Comparison of ENCODE assay signal across 17 cellular contexts in the genomic region with DNA sequence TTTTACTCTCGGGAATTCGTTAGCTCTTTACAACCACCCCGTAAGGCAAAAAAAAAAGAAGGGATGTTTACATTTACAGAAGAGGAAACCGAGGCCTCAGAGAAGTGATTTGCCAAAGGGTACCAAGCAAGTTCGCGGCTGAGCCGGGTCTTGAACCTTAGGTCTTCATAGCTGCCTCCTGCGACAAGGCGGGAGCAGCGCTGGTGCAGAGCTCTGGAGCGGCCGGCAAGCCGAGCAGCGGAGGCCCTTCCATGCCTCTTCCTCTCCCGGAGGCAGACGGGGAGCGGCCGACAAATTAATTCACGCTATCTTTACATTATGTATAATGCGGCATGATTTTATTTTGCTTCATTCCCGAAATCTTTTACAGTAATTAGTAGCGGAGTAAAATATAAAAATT.
A peak's percentile ranks its signal among the peaks of the same experiment; 100 is the strongest.
DNase-seq lines count a peak whose midpoint lies in the region; ATAC-seq and TF ChIP-seq lines count a peak whose summit lies in the region.
"Had no signal": no experiment of that assay in that cellular context is flagged by ENCODE, and none has a peak within 500 bp of the region (broad histone marks: within the 10 kb centered on the region; RNA-seq: fewer than 3 reads in every experiment).

No MANE protein-coding gene starts in this region.

- H3K9ac ChIP-seq in endodermal cell (ENCODE audit: extremely low read depth, low read length, poor library complexity, severe bottlenecking): no peak overlapping the region
- no peak overlapping the region for H3K9ac ChIP-seq in H9 (ENCODE audit: extremely low read depth, insufficient read length, low read length)
- H3K9ac ChIP-seq: parathyroid adenoma had no signal

- H3K4ac ChIP-seq in H9 (ENCODE audit: low read depth, low read length): no peak overlapping the region

- H3T11ph ChIP-seq in H9 (ENCODE audit: low read length): no peak overlapping the region

- no peak overlapping the region for H3K4me2 ChIP-seq in H9 (ENCODE audit: insufficient read depth, insufficient read length, low read length)

- no peaks in the 10 kb centered on the region for H4K20me1 ChIP-seq in H9 (ENCODE audit: control insufficient read depth, insufficient read depth, insufficient read length)

- 86 to 93% (median 92%) methylated on average over 22 of the region's 22 CpGs for WGBS in heart left ventricle, 4 donors
- WGBS in endodermal cell (ENCODE audit: insufficient coverage in 1 of 2, insufficient read length in 1 of 2), 2 experiments: 90 to 92% methylated on average over 7 to 20 of the region's 22 CpGs
- WGBS in H9 (ENCODE audit: extremely low coverage, insufficient read length, low lambda C conversion rate): no CpG with 5 or more reads among the region's 22 CpGs

- no peak overlapping the region for H3K18ac ChIP-seq in H9 (ENCODE audit: insufficient read length, low read depth, low read length)

- no peak overlapping the region for H4K8ac ChIP-seq in H9 (replicated peaks; ENCODE audit: insufficient read length, low read depth, low read length)

- H2BK20ac ChIP-seq in H9 (ENCODE audit: low read depth, low read length, poor library complexity, severe bottlenecking): no peak overlapping the region

- H3K4me1 Mint-ChIP-seq in endodermal cell: peaks cover 23% of the 10 kb centered on the region
- peaks cover 14% of the 10 kb centered on the region for H3K4me1 Mint-ChIP-seq in mesothelial cell of epicardium
- peaks cover 9 to 20% of the 10 kb centered on the region in 2 experiments for H3K4me1 Mint-ChIP-seq in H9

- no peak for ATAC-seq in heart left ventricle
- ATAC-seq: effector memory CD8-positive, alpha-beta T cell had no signal

- TF ChIP-seq CTCF in heart left ventricle (IDR thresholded peaks at IDR 0.05) (no peak), endodermal cell (conservative IDR thresholded peaks at IDR 0.05) (no peak), mesothelial cell of epicardium (IDR thresholded peaks at IDR 0.05; ENCODE audit: unreplicated experiment) (no peak), vagina (IDR thresholded peaks at IDR 0.05) (no peak), H9 (conservative IDR thresholded peaks at IDR 0.05) (no peak)

- no peak overlapping the region for H2BK5ac ChIP-seq in H9 (ENCODE audit: insufficient read length, low read length)

- no peak overlapping the region for H2BK12ac ChIP-seq in H9 (ENCODE audit: insufficient read length, low read depth, low read length)

- H3K27me3 ChIP-seq in heart left ventricle (peaks cover 0 to 16% (median 0%) of the 10 kb centered on the region in 9 donors), endodermal cell (ENCODE audit: control insufficient read depth, insufficient read depth, low read length, poor library complexity, severe bottlenecking) (no peaks in the 10 kb centered on the region), vagina (no peaks in the 10 kb centered on the region), H9 (ENCODE audit: insufficient read depth, low read length) (no peaks in the 10 kb centered on the region)

- H3K4me3 Mint-ChIP-seq in endodermal cell (peak overlapping the region; percentile 37), mesothelial cell of epicardium (peak overlapping the region; percentile 22), H9 (peak overlapping the region in 1 of 2 experiments; percentile 42; a peak in 1 of 5 replicates)
- H3K4me3 Mint-ChIP-seq: activated naive CD4-positive, alpha-beta T cell treated with anti-CD3 and anti-CD28 coated beads, Interleukin-2, amount 10 ng/mL, durations not matched to agents 7 days and 5 days; effector memory CD8-positive, alpha-beta T cell had no signal

- H3K36me3 ChIP-seq in heart left ventricle (no peaks in the 10 kb centered on the region), endodermal cell (ENCODE audit: control insufficient read depth, insufficient read depth, low read length) (no peaks in the 10 kb centered on the region), vagina (no peaks in the 10 kb centered on the region)

- H3K9me3 Mint-ChIP-seq in endodermal cell: no peaks in the 10 kb centered on the region
- H3K9me3 Mint-ChIP-seq in mesothelial cell of epicardium: no peaks in the 10 kb centered on the region
- no peaks in the 10 kb centered on the region; a peak in 1 of 5 replicates for H3K9me3 Mint-ChIP-seq in H9
- H3K9me3 Mint-ChIP-seq: activated naive CD4-positive, alpha-beta T cell treated with anti-CD3 and anti-CD28 coated beads, Interleukin-2, amount 10 ng/mL, durations not matched to agents 7 days and 5 days; T-cell had no signal

- H3K79me2 ChIP-seq in H9 (ENCODE audit: insufficient read depth, low read length): no peaks in the 10 kb centered on the region
- H3K79me2 ChIP-seq: parathyroid adenoma had no signal

- no peak for TF ChIP-seq POLR2A in heart left ventricle (IDR thresholded peaks at IDR 0.05)
- no peak for TF ChIP-seq POLR2A in vagina (IDR thresholded peaks at IDR 0.05)

- H3K14ac ChIP-seq in H9 (ENCODE audit: insufficient read depth, low read length): no peak overlapping the region

- no peak overlapping the region for H2AFZ ChIP-seq in H9 (ENCODE audit: low read length)

- H3K23ac ChIP-seq in H9 (ENCODE audit: insufficient read length, low read depth, low read length): no peak overlapping the region

- peak overlapping the region in 9 of 12 donors; percentile 45 to 84 (median 76) for H3K27ac ChIP-seq in heart left ventricle
- H3K27ac ChIP-seq in endodermal cell (ENCODE audit: low read depth, low read length): no peak overlapping the region
- H3K27ac ChIP-seq in vagina: peak overlapping the region; percentile 56
- H3K27ac ChIP-seq in H9 (ENCODE audit: insufficient read length, low read depth, low read length): no peak overlapping the region
- H3K27ac ChIP-seq: parathyroid adenoma had no signal

- DNase-seq in heart left ventricle (no peak), cardiac septum (ENCODE audit: low spot score) (no peak), endodermal cell (no peak), mesothelial cell of epicardium (ENCODE audit: low spot score in 2 of 2, unreplicated experiment in 2 of 2) (no peak), vagina (ENCODE audit: extremely low spot score in 2 of 2) (no peak), SIG-M5 treated with dmso at 0.1 percent for 504 hours (lab: John Stamatoyannopoulos, UW; ENCODE audit: unreplicated experiment) (no peak), H9 (no peak), NCI-H524 treated with DMSO at 0.1 percent for 48 hours (lab: John Stamatoyannopoulos, UW) (no peak)
- DNase-seq: activated naive CD4-positive, alpha-beta T cell treated with anti-CD3 and anti-CD28 coated beads, Interleukin-2, amount 10 ng/mL, durations not matched to agents 7 days and 5 days; effector memory CD8-positive, alpha-beta T cell; foreskin fibroblast; NCI-H1694; NCI-H69; stimulated activated CD4-positive, alpha-beta T cell treated with anti-CD3 and anti-CD28 coated beads, Interleukin-12 subunit alpha, Interleukin-12 subunit beta, amount 100 ng/mL, for 4 hours; T-cell had no signal

- H2AK5ac ChIP-seq in H9 (ENCODE audit: insufficient read length, low read length): no peak overlapping the region

- H2BK15ac ChIP-seq in H9 (ENCODE audit: low read depth, low read length): no peak overlapping the region

- H3K23me2 ChIP-seq in H9 (ENCODE audit: insufficient read length, low read depth, low read length, poor library complexity, severe bottlenecking): no peaks in the 10 kb centered on the region

- no peak overlapping the region for H4K91ac ChIP-seq in H9 (ENCODE audit: insufficient read length, low read depth, low read length)

- no peaks in the 10 kb centered on the region for H3K36me3 Mint-ChIP-seq in endodermal cell (ENCODE audit: low read depth)
- H3K36me3 Mint-ChIP-seq in mesothelial cell of epicardium: no peaks in the 10 kb centered on the region
- no peaks in the 10 kb centered on the region for H3K36me3 Mint-ChIP-seq in H9 (ENCODE audit: insufficient read depth in 1 of 3, low read depth in 3 of 3)
- H3K36me3 Mint-ChIP-seq: activated naive CD4-positive, alpha-beta T cell treated with anti-CD3 and anti-CD28 coated beads, Interleukin-2, amount 10 ng/mL, durations not matched to agents 7 days and 5 days; T-cell had no signal

- H3K9me3 ChIP-seq in heart left ventricle (no peaks in the 10 kb centered on the region), endodermal cell (ENCODE audit: control insufficient read depth, low read length) (no peaks in the 10 kb centered on the region), vagina (no peaks in the 10 kb centered on the region), H9 (ENCODE audit: control insufficient read depth, low read depth, low read length) (no peaks in the 10 kb centered on the region)
- H3K9me3 ChIP-seq: mucosa of descending colon had no signal

- H3K27me3 Mint-ChIP-seq in endodermal cell (ENCODE audit: insufficient read depth): no peaks in the 10 kb centered on the region
- no peaks in the 10 kb centered on the region for H3K27me3 Mint-ChIP-seq in mesothelial cell of epicardium (ENCODE audit: low read depth)
- H3K27me3 Mint-ChIP-seq in H9 (ENCODE audit: low read depth): peaks cover 2% of the 10 kb centered on the region; the same call in 1 of the 2 replicates

- H3K4me3 ChIP-seq in heart left ventricle (peak overlapping the region in 1 of 12 donors; percentile 34), endodermal cell (ENCODE audit: low read length) (no peak overlapping the region), vagina (peak overlapping the region in 1 of 2 donors; percentile 48)
- H3K4me3 ChIP-seq: mucosa of descending colon had no signal

- no peak overlapping the region for H2BK120ac ChIP-seq in H9 (ENCODE audit: low read depth, low read length, poor library complexity, severe bottlenecking)

- H3K56ac ChIP-seq in H9 (ENCODE audit: insufficient read length, low read depth, low read length): no peak overlapping the region

- peaks cover 0 to 28% (median 17%) of the 10 kb centered on the region in 12 donors for H3K4me1 ChIP-seq in heart left ventricle
- H3K4me1 ChIP-seq in endodermal cell (ENCODE audit: control insufficient read depth, insufficient read depth, low read length): peaks cover 10% of the 10 kb centered on the region
- H3K4me1 ChIP-seq in vagina: peaks cover 11% of the 10 kb centered on the region
- no peaks in the 10 kb centered on the region; the same call in 1 of the 2 replicates for H3K4me1 ChIP-seq in H9 (ENCODE audit: insufficient read depth, low read length)
- H3K4me1 ChIP-seq: parathyroid adenoma had no signal

- intact Hi-C loops in heart left ventricle (cut with DNase I) (loop anchor here (2.0 to 10.0 kb wide), 10 partner anchors 144 to 1086 kb away; a partner anchor contains a TSS), cardiac septum (cut with DNase I) (loop anchor here (2.0 to 10.0 kb wide), 4 partner anchors 166 to 961 kb away; no protein-coding TSS in a partner anchor), vagina (cut with DNase I) (loop anchor here (5.0 kb wide), 1 partner anchor 956 kb away; no protein-coding TSS in a partner anchor)

- H3K27ac Mint-ChIP-seq in endodermal cell: peak overlapping the region; percentile 77
- no peak overlapping the region for H3K27ac Mint-ChIP-seq in mesothelial cell of epicardium
- no peak overlapping the region for H3K27ac Mint-ChIP-seq in H9
- H3K27ac Mint-ChIP-seq: activated naive CD4-positive, alpha-beta T cell treated with anti-CD3 and anti-CD28 coated beads, Interleukin-2, amount 10 ng/mL, durations not matched to agents 7 days and 5 days; effector memory CD8-positive, alpha-beta T cell; T-cell had no signal

- no peaks in the 10 kb centered on the region for H3K79me1 ChIP-seq in H9 (ENCODE audit: insufficient read depth, low read depth, low read length, poor library complexity, severe bottlenecking)

- no peak overlapping the region for H4K5ac ChIP-seq in H9 (ENCODE audit: insufficient read length, low read depth, low read length)

Comparison
In these comparisons a context has a peak if more than half of its experiments do, and no peak if none do; other contexts are left out.
1. H3K27ac ChIP-seq: peak in heart left ventricle (9 of 12) and vagina (single experiment); none in endodermal cell (single experiment) and H9 (single experiment).